Comparison of ENCODE assay signal across 9 cellular contexts in the genomic region with DNA sequence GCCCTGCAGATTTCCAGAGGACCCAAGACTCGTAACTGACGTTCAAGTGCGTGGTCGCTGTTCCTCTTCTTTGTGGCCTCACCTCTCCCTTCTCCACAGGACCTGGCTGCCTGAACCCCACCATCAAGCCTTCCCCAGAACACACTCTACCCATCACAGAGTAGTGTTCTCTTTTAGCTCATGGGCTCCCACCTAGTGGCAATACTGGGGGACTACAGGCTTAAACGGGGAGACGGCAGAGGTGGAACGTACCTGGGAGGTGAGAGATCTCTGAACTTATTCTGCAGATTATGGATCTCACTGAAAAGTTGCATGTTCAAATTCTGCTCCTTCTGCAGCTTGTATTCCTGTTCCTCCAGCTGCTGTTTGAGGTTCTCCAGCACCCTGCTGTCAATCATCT.
DNase-seq lines count a peak whose midpoint lies in the region; ATAC-seq, FAIRE-seq and TF ChIP-seq lines count a peak whose summit lies in the region.
"Had no signal": no experiment of that assay in that cellular context is flagged by ENCODE, and none has a peak within 500 bp of the region (broad histone marks: within the 10 kb centered on the region; RNA-seq: fewer than 3 reads in every experiment).

No MANE protein-coding gene starts in this region.

- ATAC-seq in GM19395 (IDR thresholded peaks at IDR 0.05; ENCODE audit: unreplicated experiment), result peak; percentile 64

- POLR2A ChIA-PET in endothelial cell of umbilical vein (lab: Charles Lee), result no interaction called here

- intact Hi-C loops in endothelial cell of umbilical vein (cut with micrococcal nuclease), result no loop called here

- DNase-seq in NCI-H748 treated with DMSO at 0.1 percent for 48 hours (lab: John Stamatoyannopoulos, UW) (peak; percentile 19), endothelial cell of umbilical vein (ENCODE audit: low read depth, low spot score) (no peak), NK-92 (lab: John Stamatoyannopoulos, UW; ENCODE audit: unreplicated experiment) (no peak), AG08396 (ENCODE audit: low spot score) (no peak)
- DNase-seq in stimulated activated CD8-positive, alpha-beta memory T cell treated with anti-CD3 and anti-CD28 coated beads, Interleukin-4, amount 100 ng/mL, for 48 hours, result peak; percentile 30
- no peak for DNase-seq in activated CD8-positive, alpha-beta memory T cell treated with anti-CD3 and anti-CD28 coated beads, Interleukin-2, amount 50 U/mL, for 4 hours

- H3K27ac ChIP-seq in C4-2B (no peak overlapping the region), endothelial cell of umbilical vein (ENCODE audit: insufficient read depth, low read depth, low read length) (no peak overlapping the region)
- H3K27ac ChIP-seq: thyroid gland had no signal

- no peak overlapping the region for H3K9ac ChIP-seq in endothelial cell of umbilical vein (replicated peaks; ENCODE audit: extremely low read depth, insufficient read depth, low read length)

- H3K9me1 ChIP-seq in endothelial cell of umbilical vein (replicated peaks; ENCODE audit: control insufficient read depth, extremely low read depth, insufficient read depth, low read length), result no peaks in the 10 kb centered on the region

- H3K4me3 ChIP-seq in endothelial cell of umbilical vein (replicated peaks in 1 of 3; ENCODE audit: insufficient read depth in 1 of 3, low read depth in 1 of 3, low read length in 3 of 3), result no peak overlapping the region
- H3K4me3 ChIP-seq: thyroid gland had no signal

- H3K36me3 ChIP-seq in endothelial cell of umbilical vein (ENCODE audit: control insufficient read depth in 2 of 2, extremely low read depth in 1 of 2, insufficient read depth in 2 of 2, low read length in 2 of 2), result peaks cover 2% of the 10 kb centered on the region in 2 experiments

- CTCF ChIA-PET in endothelial cell of umbilical vein (lab: Charles Lee), result interaction anchor here (0.5 to 1.8 kb wide), 9 partner anchors 9 to 1145 kb away, joined by 3 to 6 read pairs (median 3); no protein-coding TSS in a partner anchor

- no peaks in the 10 kb centered on the region for H4K20me1 ChIP-seq in endothelial cell of umbilical vein (replicated peaks; ENCODE audit: control insufficient read depth, extremely low read depth, insufficient read depth, low read length)

- peak; percentile 56 for FAIRE-seq in endothelial cell of umbilical vein (lab: Jason Lieb, UNC)

- BruUV-seq in endothelial cell of umbilical vein (replicated peaks; lab: Mats Ljungman, UMichigan), result no TSS peak

- H3K4me1 ChIP-seq in endothelial cell of umbilical vein (ENCODE audit: control insufficient read depth, extremely low read depth, insufficient read depth, low read length), result peaks cover 5% of the 10 kb centered on the region

- no peaks in the 10 kb centered on the region for H3K79me2 ChIP-seq in endothelial cell of umbilical vein (ENCODE audit: control insufficient read depth, insufficient read depth, low read length)

- no peaks in the 10 kb centered on the region for H3K9me3 ChIP-seq in endothelial cell of umbilical vein (replicated peaks; ENCODE audit: control insufficient read depth, insufficient read depth, low read length)
- H3K9me3 ChIP-seq: thyroid gland had no signal

- peak; percentile 62 for TF ChIP-seq CTCF in C4-2B (conservative IDR thresholded peaks at IDR 0.05)
- TF ChIP-seq CTCF in endothelial cell of umbilical vein (IDR thresholded peaks at IDR 0.05; ENCODE audit: extremely low read depth in 1 of 2, insufficient read depth in 1 of 2, low read depth in 1 of 2, low read length in 2 of 2), result peak; percentile 38 to 55

- H3K27me3 ChIP-seq in endothelial cell of umbilical vein (ENCODE audit: control insufficient read depth in 2 of 2, insufficient read depth in 2 of 2, low read length in 2 of 2), result no peaks in the 10 kb centered on the region
- H3K27me3 ChIP-seq: thyroid gland had no signal

- H3K4me2 ChIP-seq in endothelial cell of umbilical vein (ENCODE audit: insufficient read depth, low read length), result no peak overlapping the region

- H2AFZ ChIP-seq in endothelial cell of umbilical vein (ENCODE audit: low read depth, low read length), result no peak overlapping the region

- dilution Hi-C loops in endothelial cell of umbilical vein (cut with MboI; ENCODE audit: extremely low pct_ligation_motif_present, low sequenced_read_pairs), result no loop called here

- TF ChIP-seq POLR2A in endothelial cell of umbilical vein (IDR thresholded peaks at IDR 0.05; ENCODE audit: low read depth, low read length), result no peak

TF ChIP-seq in endothelial cell of umbilical vein, 7 proteins besides CTCF, POLR2A, EP300 and RAD21:
- no peak for TF ChIP-seq JUN (IDR thresholded peaks at IDR 0.05; ENCODE audit: borderline replicate concordance, insufficient read depth, insufficient read length, low read depth)
- no peak for TF ChIP-seq EZH2 (IDR thresholded peaks at IDR 0.05; ENCODE audit: borderline replicate concordance, low read depth, low read length, severe bottlenecking)
- no peak for TF ChIP-seq FOS (IDR thresholded peaks at IDR 0.05; ENCODE audit: borderline replicate concordance, insufficient read depth, low read length)
- TF ChIP-seq MYC (IDR thresholded peaks at IDR 0.05; ENCODE audit: low read depth, low read length), result no peak

Comparison
In these comparisons a context has a peak if more than half of its experiments do, and no peak if none do; other contexts are left out.
1. DNase-seq: peak in NCI-H748 treated with DMSO at 0.1 percent for 48 hours (single experiment) and stimulated activated CD8-positive, alpha-beta memory T cell treated with anti-CD3 and anti-CD28 coated beads, Interleukin-4, amount 100 ng/mL, for 48 hours (single experiment); none in endothelial cell of umbilical vein (single experiment), NK-92 (single experiment), AG08396 (single experiment) and activated CD8-positive, alpha-beta memory T cell treated with anti-CD3 and anti-CD28 coated beads, Interleukin-2, amount 50 U/mL, for 4 hours (single experiment).